Comparison of ENCODE assay signal across 19 cellular contexts in genomic region chr17:47220531-47220999, GRCh38. TPM values are rescaled to one million over a fixed set of nuclear protein-coding genes. Genes with fewer than 3 reads are reported as not detected.
A peak's percentile ranks its signal among the peaks of the same experiment; 100 is the strongest.
DNase-seq lines count a peak whose midpoint lies in the region; ATAC-seq, FAIRE-seq and TF ChIP-seq lines count a peak whose summit lies in the region.
"Had no signal": no experiment of that assay in that cellular context is flagged by ENCODE, and none has a peak within 500 bp of the region (broad histone marks: within the 10 kb centered on the region; RNA-seq: fewer than 3 reads in every experiment).

No MANE protein-coding gene starts in this region.

- intact Hi-C loops in activated B cell treated with CpG ODN at 0.5 μM for 24 hours (cut with micrococcal nuclease) (no loop called here), lower lobe of right lung (cut with DNase I) (no loop called here), testis (cut with DNase I; ENCODE audit: low total_unique reads) (no loop called here)

- peak; percentile 66 for DNase-seq in NCI-H2107 treated with DMSO at 0.1 percent for 48 hours (lab: John Stamatoyannopoulos, UW; ENCODE audit: unreplicated experiment)
- DNase-seq in NCI-H2107 (lab: John Stamatoyannopoulos, UW), result no peak
- no peak for DNase-seq in activated B cell treated with CpG ODN at 0.5 μM for 24 hours
- no peak for DNase-seq in memory B cell (ENCODE audit: low spot score in 2 of 2)
- no peak for DNase-seq in lower lobe of right lung
- no peak for DNase-seq in testis
- no peak for DNase-seq in D721Med (ENCODE audit: insufficient read length, low spot score)
- DNase-seq: foreskin melanocyte; left ventricle myocardium superior; PC-9; stimulated activated CD4-positive, alpha-beta T cell treated with anti-CD3 and anti-CD28 coated beads, Interleukin-4, amount 100 ng/mL, for 24 hours; substantia nigra; T-helper 9 cell had no signal

- H3K9me3 Mint-ChIP-seq in activated B cell treated with CpG ODN at 0.5 μM for 24 hours (peaks cover 6% of the 10 kb centered on the region), memory B cell (peaks cover 4% of the 10 kb centered on the region)

- CTCF ChIA-PET in activated B cell treated with CpG ODN at 0.5 μM for 24 hours (lab: Charles Lee), result interaction anchor here (0.9 to 1.4 kb wide), 6 partner anchors 8 to 279 kb away, joined by 3 to 6 read pairs (median 3); no protein-coding TSS in a partner anchor

- H3K4me1 Mint-ChIP-seq in activated B cell treated with CpG ODN at 0.5 μM for 24 hours (peaks cover 41% of the 10 kb centered on the region), memory B cell (peaks cover 16% of the 10 kb centered on the region)

- H3K27ac Mint-ChIP-seq in activated B cell treated with CpG ODN at 0.5 μM for 24 hours (no peak overlapping the region), memory B cell (no peak overlapping the region)
- H3K27ac Mint-ChIP-seq: progenitor cell of endocrine pancreas had no signal

- H3K4me3 Mint-ChIP-seq in activated B cell treated with CpG ODN at 0.5 μM for 24 hours (peak overlapping the region; percentile 11), memory B cell (no peak overlapping the region)

- H3K4me1 ChIP-seq in lower lobe of right lung (peaks cover 18% of the 10 kb centered on the region), testis (peaks cover 18% of the 10 kb centered on the region)

- WGBS in testis, 2 donors, result 67 to 76% methylated on average over 7 of the region's 7 CpGs

- no peak for FAIRE-seq in D721Med (lab: Jason Lieb, UNC)
- FAIRE-seq: A204.1 had no signal

- ATAC-seq in GM18520 (IDR thresholded peaks at IDR 0.05; ENCODE audit: unreplicated experiment) (peak; percentile 48), activated B cell treated with CpG ODN at 0.5 μM for 24 hours (ENCODE audit: low read depth) (peak; percentile 34), memory B cell (ENCODE audit: low read depth) (peak; percentile 17), lower lobe of right lung (no peak)

- H3K9me3 ChIP-seq in lower lobe of right lung (no peaks in the 10 kb centered on the region), testis (no peaks in the 10 kb centered on the region)

- POLR2A ChIA-PET in activated B cell treated with CpG ODN at 0.5 μM for 24 hours (lab: Charles Lee), result interaction anchor here (0.9 to 1.3 kb wide), 5 partner anchors 9 to 103 kb away, joined by 3 to 5 read pairs (median 4); partner anchors contain the start of genes EFCAB13 and MYL4

- no peak for TF ChIP-seq CTCF in activated B cell treated with CpG ODN at 0.5 μM for 24 hours (IDR thresholded peaks at IDR 0.05)
- no peak for TF ChIP-seq CTCF in lower lobe of right lung (IDR thresholded peaks at IDR 0.05)
- no peak for TF ChIP-seq CTCF in testis (IDR thresholded peaks at IDR 0.05)
- TF ChIP-seq CTCF in D721Med (IDR thresholded peaks at IDR 0.05; ENCODE audit: insufficient read depth, missing control alignments), result no peak

- H3K4me3 ChIP-seq in lower lobe of right lung, result no peak overlapping the region
- H3K4me3 ChIP-seq in testis, result no peak overlapping the region
- H3K4me3 ChIP-seq: coronary artery, PC-9 had no signal

- H3K27me3 Mint-ChIP-seq in activated B cell treated with CpG ODN at 0.5 μM for 24 hours, result no peaks in the 10 kb centered on the region
- H3K27me3 Mint-ChIP-seq in memory B cell, result peaks cover 4% of the 10 kb centered on the region

- H3K27ac ChIP-seq in lower lobe of right lung (no peak overlapping the region), testis (no peak overlapping the region)
- H3K27ac ChIP-seq: coronary artery, PC-9 had no signal

- H3K36me3 Mint-ChIP-seq in activated B cell treated with CpG ODN at 0.5 μM for 24 hours (ENCODE audit: low read depth) (no peaks in the 10 kb centered on the region), memory B cell (peaks cover 6% of the 10 kb centered on the region)

- H3K36me3 ChIP-seq in lower lobe of right lung, result no peaks in the 10 kb centered on the region
- no peaks in the 10 kb centered on the region for H3K36me3 ChIP-seq in testis (ENCODE audit: low read depth, missing control alignments)

- no peak for TF ChIP-seq POLR2A in testis (IDR thresholded peaks at IDR 0.05)

- H3K27me3 ChIP-seq in lower lobe of right lung (ENCODE audit: low read depth), result no peaks in the 10 kb centered on the region
- H3K27me3 ChIP-seq in testis, result no peaks in the 10 kb centered on the region

RNA-seq across cellular contexts. Expression of gene MYL4, which starts 11.4 kb away (rescaled TPM):
- total RNA-seq in activated B cell treated with CpG ODN at 0.5 μM for 24 hours (not detected in 2 replicates), lower lobe of right lung (3.0 TPM), testis (1 to 10 TPM; 7.6 to 7.9 TPM)
- 19.3 TPM for polyA plus RNA-seq in testis (ENCODE audit: insufficient read depth, low read depth, low replicate concordance)
- total RNA-seq: Daoy, HT1080, PC-9 had no signal

RNA-seq across cellular contexts. Expression of gene CDC27, which starts 31.5 kb away (rescaled TPM):
- total RNA-seq in activated B cell treated with CpG ODN at 0.5 μM for 24 hours (72.5 and 76.5 TPM in 2 replicates), lower lobe of right lung (76.6 TPM), testis (10 to 100 TPM; 74.6 to 99.8 TPM)
- polyA plus RNA-seq in testis (ENCODE audit: insufficient read depth, low read depth, low replicate concordance), result 85.8 TPM

RNA-seq across cellular contexts. Expression of gene ITGB3, which starts 33.1 kb away (rescaled TPM):
- total RNA-seq in activated B cell treated with CpG ODN at 0.5 μM for 24 hours (4.1 and 4.7 TPM in 2 replicates), lower lobe of right lung (10.5 TPM), testis (10 to 100 TPM in 1 of 2 donors, 1 to 10 TPM in 1; 6.9 to 10.3 TPM)
- 7.6 TPM for polyA plus RNA-seq in testis (ENCODE audit: insufficient read depth, low read depth, low replicate concordance)
- total RNA-seq: progenitor cell of endocrine pancreas had no signal

Comparison
In these comparisons a context has a peak if more than half of its experiments do, and no peak if none do; other contexts are left out.
1. ATAC-seq: peak in GM18520 (single experiment), activated B cell treated with CpG ODN at 0.5 μM for 24 hours (single experiment) and memory B cell (single experiment); none in lower lobe of right lung (0 of 2).